In genomic region chr19:2149980-2150793, GRCh38 we compare ENCODE assay signal across 8 cellular contexts. TPM values are rescaled to one million over a fixed set of nuclear protein-coding genes. Genes with fewer than 3 reads are reported as not detected.
A peak's percentile ranks its signal among the peaks of the same experiment; 100 is the strongest.
DNase-seq lines count a peak whose midpoint lies in the region; ATAC-seq and TF ChIP-seq lines count a peak whose summit lies in the region.

No MANE protein-coding gene starts in this region.

- ATAC-seq in upper lobe of left lung (ENCODE audit: low FRiP score in 2 of 2), result peak in 1 of 2 donors; percentile 2
- no peak for ATAC-seq in HG02938 (IDR thresholded peaks at IDR 0.05; ENCODE audit: unreplicated experiment)
- ATAC-seq in GM21526 (IDR thresholded peaks at IDR 0.05; ENCODE audit: low FRiP score, unreplicated experiment), result no peak

- TF ChIP-seq POLR2A in lower leg skin (IDR thresholded peaks at IDR 0.05), result no peak
- peak in 1 of 4 donors; percentile 32 for TF ChIP-seq POLR2A in upper lobe of left lung (IDR thresholded peaks at IDR 0.05)

- DNase-seq in BJ (ENCODE audit: low read depth) (no peak), astrocyte of the spinal cord (ENCODE audit: low read depth, low spot score) (no peak), lower leg skin (ENCODE audit: low spot score in 2 of 2) (no peak), upper lobe of left lung (peak; percentile 65 to 87), activated gamma-delta T cell treated with Interleukin-2 at 50 U/mL for 16 hours (no peak)

- H3K27me3 ChIP-seq in BJ (ENCODE audit: control insufficient read depth, insufficient read depth, low read length) (no peaks in the 10 kb centered on the region), HUES48 (ENCODE audit: control insufficient read depth, insufficient read depth, low read length) (no peaks in the 10 kb centered on the region), upper lobe of left lung (no peaks in the 10 kb centered on the region)

- H3K9ac ChIP-seq in HUES48 (ENCODE audit: low read depth, low read length), result peak overlapping the region; percentile 92

- CTCF ChIA-PET in BJ (lab: Yijun Ruan, JAX), result no interaction called here

- intact Hi-C loops in lower leg skin (cut with DNase I; ENCODE audit: low total_unique reads), result loop anchor here (10.0 kb wide), 2 partner anchors 125 to 255 kb away; no protein-coding TSS in a partner anchor

- peak overlapping the region; percentile 99 for H3K4me3 ChIP-seq in BJ (ENCODE audit: low read depth, low read length)
- peak overlapping the region; percentile 99 for H3K4me3 ChIP-seq in HUES48 (ENCODE audit: low read depth, low read length)
- H3K4me3 ChIP-seq in astrocyte of the spinal cord (ENCODE audit: low read depth, low read length), result peak overlapping the region; percentile 90
- peak overlapping the region; percentile 93 for H3K4me3 ChIP-seq in lower leg skin (ENCODE audit: low read depth, poor library complexity, severe bottlenecking)
- peak overlapping the region; percentile 94 to 100 (median 98) for H3K4me3 ChIP-seq in upper lobe of left lung

- POLR2A ChIA-PET in BJ (lab: Charles Lee), result no interaction called here

- TF ChIP-seq EP300 in upper lobe of left lung (IDR thresholded peaks at IDR 0.05), result peak in 1 of 4 donors; percentile 18

- peaks cover 12% of the 10 kb centered on the region for H3K4me1 ChIP-seq in HUES48 (ENCODE audit: control insufficient read depth, insufficient read depth, low read length)
- peaks cover 25 to 54% (median 34%) of the 10 kb centered on the region in 4 donors for H3K4me1 ChIP-seq in upper lobe of left lung

- H3K36me3 ChIP-seq in BJ (ENCODE audit: control insufficient read depth, insufficient read depth, low read length), result peaks cover 3% of the 10 kb centered on the region; the same call in 1 of the 2 replicates
- H3K36me3 ChIP-seq in HUES48 (ENCODE audit: control insufficient read depth, insufficient read depth, low read length), result peaks cover 16% of the 10 kb centered on the region; the same call in 1 of the 2 replicates
- peaks cover 0 to 11% (median 2%) of the 10 kb centered on the region in 4 donors for H3K36me3 ChIP-seq in upper lobe of left lung

- no peaks in the 10 kb centered on the region for H3K9me3 ChIP-seq in HUES48 (ENCODE audit: control insufficient read depth, insufficient read depth, low read length)
- no peaks in the 10 kb centered on the region for H3K9me3 ChIP-seq in upper lobe of left lung

- in situ Hi-C loops in astrocyte of the spinal cord (cut with HindIII; ENCODE audit: low sequenced_read_pairs), result no loop called here

- TF ChIP-seq CTCF in BJ (IDR thresholded peaks at IDR 0.05; ENCODE audit: insufficient read depth, low read depth, low read length), result no peak
- no peak for TF ChIP-seq CTCF in astrocyte of the spinal cord (IDR thresholded peaks at IDR 0.05; ENCODE audit: low read depth, low read length)
- no peak for TF ChIP-seq CTCF in lower leg skin (IDR thresholded peaks at IDR 0.05)
- TF ChIP-seq CTCF in upper lobe of left lung (IDR thresholded peaks at IDR 0.05), result no peak

- 11 to 13% methylated on average over 30 of the region's 30 CpGs for WGBS in lower leg skin, 2 donors
- WGBS in upper lobe of left lung, 2 donors, result 13 to 19% methylated on average over 15 to 24 of the region's 30 CpGs

- H3K27ac ChIP-seq in HUES48 (ENCODE audit: low read depth, low read length) (peak overlapping the region; percentile 84), upper lobe of left lung (peak overlapping the region; percentile 88 to 96 (median 92))

RNA-seq across cellular contexts. Expression of gene AP3D1, which starts 1.2 kb away (rescaled TPM):
- 65.9 and 122 TPM in 2 replicates for polyA plus RNA-seq in BJ (2011; rRNA removed)
- polyA minus RNA-seq in BJ (2011; rRNA and poly(A)+ RNA removed), result 119 and 121 TPM in 2 replicates
- 10 to 100 TPM; 46.5 to 84.7 (median 71.8) TPM for total RNA-seq in lower leg skin
- 100 to 1,000 TPM in 5 of 6 donors, 10 to 100 TPM in 1; 73.5 to 180 (median 115) TPM for total RNA-seq in upper lobe of left lung

RNA-seq across cellular contexts. Expression of gene DOT1L, which starts 13.5 kb away (rescaled TPM):
- polyA plus RNA-seq in BJ (2011; rRNA removed), result 3.3 and 4.2 TPM in 2 replicates
- polyA minus RNA-seq in BJ (2011; rRNA and poly(A)+ RNA removed), result 16.6 and 22.8 TPM in 2 replicates
- total RNA-seq in lower leg skin (10 to 100 TPM; 17.5 to 31.3 (median 20.7) TPM), upper lobe of left lung (100 to 1,000 TPM in 1 of 6 donors, 10 to 100 TPM in 5; 30.3 to 104 (median 37.2) TPM)

RNA-seq across cellular contexts. Expression of gene IZUMO4, which starts 53.5 kb away (rescaled TPM):
- polyA plus RNA-seq in BJ (2011; rRNA removed), result 0.76 and 1.3 TPM in 2 replicates
- 0.24 TPM in 1 of 2 replicates, not detected in the other for polyA minus RNA-seq in BJ (2011; rRNA and poly(A)+ RNA removed)
- total RNA-seq in lower leg skin, result 1 to 10 TPM in 3 of 4 donors, under 1 TPM in 1; 0.25 to 8.8 (median 4.3) TPM
- 10 to 100 TPM in 2 of 6 donors, 1 to 10 TPM in 3, under 1 TPM in 1; 0.59 to 61.8 (median 6.4) TPM for total RNA-seq in upper lobe of left lung

RNA-seq across cellular contexts. Expression of gene MOB3A, which starts 54.1 kb away (rescaled TPM):
- polyA plus RNA-seq in BJ (2011; rRNA removed), result 34.5 and 50.5 TPM in 2 replicates
- 56.1 and 73.3 TPM in 2 replicates for polyA minus RNA-seq in BJ (2011; rRNA and poly(A)+ RNA removed)
- total RNA-seq in lower leg skin (10 to 100 TPM; 26.4 to 46.0 (median 34.5) TPM), upper lobe of left lung (100 to 1,000 TPM in 1 of 6 donors, 10 to 100 TPM in 5; 35.4 to 107 (median 60.7) TPM)

Comparison
In these comparisons a context has a peak if more than half of its experiments do, and no peak if none do; other contexts are left out.
1. DNase-seq: peak in upper lobe of left lung (2 of 2); none in BJ (single experiment), astrocyte of the spinal cord (single experiment), lower leg skin (0 of 2) and activated gamma-delta T cell treated with Interleukin-2 at 50 U/mL for 16 hours (single experiment).
2. Peak in every context shown above with its lines, with median percentiles within 50 percentile points of each other: H3K4me3 ChIP-seq.